ENCODE assay signal across 1 cellular context in the genomic region with DNA sequence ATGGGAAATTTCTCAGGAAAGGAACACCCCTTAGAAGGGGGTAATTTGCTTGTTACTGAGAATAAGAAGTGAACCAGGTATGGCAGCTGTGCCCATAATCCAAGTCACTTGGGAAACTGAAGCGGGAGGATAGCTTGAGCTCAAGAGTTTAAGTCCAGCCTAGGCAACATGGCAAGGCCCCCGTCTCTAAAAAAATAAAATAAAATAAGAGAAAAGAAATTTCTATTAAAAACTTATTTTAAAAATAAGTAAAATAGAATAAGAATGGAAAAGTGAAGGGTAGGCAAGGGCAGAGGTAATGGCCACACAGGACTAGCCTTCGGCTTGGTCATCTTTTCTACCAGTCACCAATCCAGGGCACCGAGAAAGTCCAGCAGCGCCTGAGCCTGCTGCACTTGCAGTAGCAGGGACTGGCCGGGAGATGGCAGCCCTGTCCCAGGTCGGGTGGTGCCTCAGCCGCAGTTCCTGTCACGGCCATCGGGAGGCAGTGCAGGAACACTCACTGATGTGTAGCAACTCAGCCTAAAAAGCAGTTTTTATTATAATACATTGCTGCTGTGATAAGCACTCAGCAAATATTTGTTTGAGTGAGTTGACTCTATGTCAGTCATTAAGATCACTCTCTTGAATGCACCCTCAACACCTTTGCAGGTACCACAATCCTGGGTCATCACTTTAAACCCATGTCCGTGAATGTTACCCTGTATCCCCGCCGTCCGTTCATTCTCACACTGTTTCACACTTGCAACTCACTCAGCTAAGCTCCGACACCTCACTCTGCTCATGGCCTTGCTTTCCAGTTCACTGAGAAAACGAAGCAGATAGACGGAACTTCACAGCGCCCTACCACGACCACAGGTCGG.
TF ChIP-seq lines count a peak whose summit lies in the region.

No MANE protein-coding gene starts in this region.

TF ChIP-seq in HepG2, 621 proteins besides CTCF, POLR2A, EP300 and RAD21 (continued from another document and continues in another):
- TF ChIP-seq, protein P1, sequence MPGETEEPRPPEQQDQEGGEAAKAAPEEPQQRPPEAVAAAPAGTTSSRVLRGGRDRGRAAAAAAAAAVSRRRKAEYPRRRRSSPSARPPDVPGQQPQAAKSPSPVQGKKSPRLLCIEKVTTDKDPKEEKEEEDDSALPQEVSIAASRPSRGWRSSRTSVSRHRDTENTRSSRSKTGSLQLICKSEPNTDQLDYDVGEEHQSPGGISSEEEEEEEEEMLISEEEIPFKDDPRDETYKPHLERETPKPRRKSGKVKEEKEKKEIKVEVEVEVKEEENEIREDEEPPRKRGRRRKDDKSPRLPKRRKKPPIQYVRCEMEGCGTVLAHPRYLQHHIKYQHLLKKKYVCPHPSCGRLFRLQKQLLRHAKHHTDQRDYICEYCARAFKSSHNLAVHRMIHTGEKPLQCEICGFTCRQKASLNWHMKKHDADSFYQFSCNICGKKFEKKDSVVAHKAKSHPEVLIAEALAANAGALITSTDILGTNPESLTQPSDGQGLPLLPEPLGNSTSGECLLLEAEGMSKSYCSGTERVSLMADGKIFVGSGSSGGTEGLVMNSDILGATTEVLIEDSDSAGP (CRISPR knock-in tag; IDR thresholded peaks at IDR 0.05; ENCODE audit: borderline replicate concordance), result peak; percentile 60; the same call in 1 of the 2 replicates
- TF ChIP-seq ZMYM2 (CRISPR knock-in tag; IDR thresholded peaks at IDR 0.05), result no peak
- TF ChIP-seq, protein P2, sequence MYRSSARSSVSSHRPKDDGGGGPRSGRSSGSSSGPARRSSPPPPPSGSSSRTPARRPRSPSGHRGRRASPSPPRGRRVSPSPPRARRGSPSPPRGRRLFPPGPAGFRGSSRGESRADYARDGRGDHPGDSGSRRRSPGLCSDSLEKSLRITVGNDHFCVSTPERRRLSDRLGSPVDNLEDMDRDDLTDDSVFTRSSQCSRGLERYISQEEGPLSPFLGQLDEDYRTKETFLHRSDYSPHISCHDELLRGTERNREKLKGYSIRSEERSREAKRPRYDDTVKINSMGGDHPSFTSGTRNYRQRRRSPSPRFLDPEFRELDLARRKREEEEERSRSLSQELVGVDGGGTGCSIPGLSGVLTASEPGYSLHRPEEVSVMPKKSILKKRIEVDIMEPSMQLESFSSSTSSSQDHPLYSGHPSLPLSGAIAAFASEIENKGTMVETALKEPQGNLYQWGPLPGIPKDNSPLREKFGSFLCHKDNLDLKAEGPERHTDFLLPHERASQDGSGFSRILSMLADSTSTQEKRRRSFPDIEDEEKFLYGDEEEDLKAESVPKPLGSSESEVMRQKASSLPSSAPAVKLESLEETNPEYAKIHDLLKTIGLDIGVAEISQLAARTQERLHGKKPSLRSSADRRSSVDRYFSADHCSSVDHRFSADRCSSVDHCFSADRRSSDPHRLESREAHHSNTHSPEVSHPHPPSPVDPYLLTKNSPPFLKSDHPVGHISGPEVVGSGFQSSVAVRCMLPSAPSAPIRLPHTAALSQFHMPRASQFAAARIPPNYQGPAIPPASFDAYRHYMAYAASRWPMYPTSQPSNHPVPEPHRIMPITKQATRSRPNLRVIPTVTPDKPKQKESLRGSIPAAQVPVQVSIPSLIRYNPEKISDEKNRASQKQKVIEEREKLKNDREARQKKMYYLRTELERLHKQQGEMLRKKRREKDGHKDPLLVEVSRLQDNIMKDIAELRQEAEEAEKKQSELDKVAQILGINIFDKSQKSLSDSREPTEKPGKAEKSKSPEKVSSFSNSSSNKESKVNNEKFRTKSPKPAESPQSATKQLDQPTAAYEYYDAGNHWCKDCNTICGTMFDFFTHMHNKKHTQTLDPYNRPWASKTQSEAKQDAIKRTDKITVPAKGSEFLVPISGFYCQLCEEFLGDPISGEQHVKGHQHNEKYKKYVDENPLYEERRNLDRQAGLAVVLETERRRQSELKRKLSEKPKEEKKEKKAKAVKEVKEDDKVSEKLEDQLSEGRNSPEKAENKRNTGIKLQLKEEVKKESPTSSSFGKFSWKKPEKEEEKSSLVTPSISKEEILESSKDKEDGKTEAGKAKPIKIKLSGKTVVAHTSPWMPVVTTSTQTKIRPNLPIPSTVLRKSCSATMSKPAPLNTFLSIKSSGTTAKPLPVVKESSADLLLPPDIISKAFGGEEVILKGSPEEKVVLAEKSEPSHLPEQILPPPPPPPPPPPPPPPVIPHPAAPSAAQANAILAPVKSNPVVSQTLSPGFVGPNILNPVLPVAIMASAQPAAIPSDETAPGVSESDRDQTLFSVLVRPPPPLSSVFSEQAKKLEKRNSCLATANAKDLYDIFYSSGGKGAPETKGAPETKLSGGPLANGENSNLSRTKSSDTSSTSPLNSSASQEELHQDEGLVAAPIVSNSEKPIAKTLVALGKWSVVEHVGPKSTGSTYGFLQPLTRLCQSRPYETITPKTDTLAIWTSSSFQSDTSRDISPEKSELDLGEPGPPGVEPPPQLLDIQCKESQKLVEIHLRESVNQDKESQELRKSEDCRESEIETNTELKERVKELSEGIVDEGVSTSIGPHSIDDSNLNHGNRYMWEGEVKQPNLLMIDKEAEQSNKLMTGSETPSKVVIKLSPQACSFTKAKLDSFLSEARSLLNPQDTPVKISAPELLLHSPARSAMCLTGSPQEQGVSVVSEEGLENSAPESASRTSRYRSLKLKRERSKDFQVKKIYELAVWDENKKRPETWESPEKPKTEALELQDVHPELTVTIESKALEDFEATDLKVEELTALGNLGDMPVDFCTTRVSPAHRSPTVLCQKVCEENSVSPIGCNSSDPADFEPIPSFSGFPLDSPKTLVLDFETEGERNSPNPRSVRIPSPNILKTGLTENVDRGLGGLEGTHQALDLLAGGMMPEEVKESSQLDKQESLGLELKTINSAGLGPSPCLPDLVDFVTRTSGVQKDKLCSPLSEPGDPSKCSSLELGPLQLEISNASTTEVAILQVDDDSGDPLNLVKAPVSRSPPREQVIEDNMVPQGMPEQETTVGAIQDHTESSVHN (CRISPR knock-in tag; IDR thresholded peaks at IDR 0.05), result peak; percentile 25; the same call in 1 of the 2 replicates
- TF ChIP-seq JUN (CRISPR knock-in tag; IDR thresholded peaks at IDR 0.05), result no peak
- peak; percentile 80 for TF ChIP-seq NRL (CRISPR knock-in tag; IDR thresholded peaks at IDR 0.05; ENCODE audit: borderline replicate concordance)
- TF ChIP-seq ZNF572 (CRISPR knock-in tag; IDR thresholded peaks at IDR 0.05), result no peak
- TF ChIP-seq ZFX (CRISPR knock-in tag; IDR thresholded peaks at IDR 0.05; ENCODE audit: low read depth), result peak; percentile 42; the same call in 1 of the 2 replicates
- peak; percentile 55; the same call in 1 of the 2 replicates for TF ChIP-seq MYC (CRISPR knock-in tag; IDR thresholded peaks at IDR 0.05; ENCODE audit: borderline replicate concordance)
- TF ChIP-seq ARNT2 (CRISPR knock-in tag; IDR thresholded peaks at IDR 0.05; ENCODE audit: low read depth), result peak; percentile 83; the same call in 1 of the 2 replicates
- TF ChIP-seq, protein P3, sequence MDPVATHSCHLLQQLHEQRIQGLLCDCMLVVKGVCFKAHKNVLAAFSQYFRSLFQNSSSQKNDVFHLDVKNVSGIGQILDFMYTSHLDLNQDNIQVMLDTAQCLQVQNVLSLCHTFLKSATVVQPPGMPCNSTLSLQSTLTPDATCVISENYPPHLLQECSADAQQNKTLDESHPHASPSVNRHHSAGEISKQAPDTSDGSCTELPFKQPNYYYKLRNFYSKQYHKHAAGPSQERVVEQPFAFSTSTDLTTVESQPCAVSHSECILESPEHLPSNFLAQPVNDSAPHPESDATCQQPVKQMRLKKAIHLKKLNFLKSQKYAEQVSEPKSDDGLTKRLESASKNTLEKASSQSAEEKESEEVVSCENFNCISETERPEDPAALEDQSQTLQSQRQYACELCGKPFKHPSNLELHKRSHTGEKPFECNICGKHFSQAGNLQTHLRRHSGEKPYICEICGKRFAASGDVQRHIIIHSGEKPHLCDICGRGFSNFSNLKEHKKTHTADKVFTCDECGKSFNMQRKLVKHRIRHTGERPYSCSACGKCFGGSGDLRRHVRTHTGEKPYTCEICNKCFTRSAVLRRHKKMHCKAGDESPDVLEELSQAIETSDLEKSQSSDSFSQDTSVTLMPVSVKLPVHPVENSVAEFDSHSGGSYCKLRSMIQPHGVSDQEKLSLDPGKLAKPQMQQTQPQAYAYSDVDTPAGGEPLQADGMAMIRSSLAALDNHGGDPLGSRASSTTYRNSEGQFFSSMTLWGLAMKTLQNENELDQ (CRISPR knock-in tag; IDR thresholded peaks at IDR 0.05; ENCODE audit: borderline replicate concordance), result peak; percentile 10; the same call in 1 of the 2 replicates
- no peak for TF ChIP-seq U2AF1 (optimal IDR thresholded peaks at IDR 0.05; ENCODE audit: low read depth, low read length)
- TF ChIP-seq, protein P4, sequence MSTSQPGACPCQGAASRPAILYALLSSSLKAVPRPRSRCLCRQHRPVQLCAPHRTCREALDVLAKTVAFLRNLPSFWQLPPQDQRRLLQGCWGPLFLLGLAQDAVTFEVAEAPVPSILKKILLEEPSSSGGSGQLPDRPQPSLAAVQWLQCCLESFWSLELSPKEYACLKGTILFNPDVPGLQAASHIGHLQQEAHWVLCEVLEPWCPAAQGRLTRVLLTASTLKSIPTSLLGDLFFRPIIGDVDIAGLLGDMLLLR (CRISPR knock-in tag; IDR thresholded peaks at IDR 0.05), result 0 out of 2 replicates have a peak, but pooled peaks have one; percentile 23
- TF ChIP-seq ESRRA (CRISPR knock-in tag; IDR thresholded peaks at IDR 0.05; ENCODE audit: low read depth), result peak; percentile 49; the same call in 1 of the 2 replicates
- TF ChIP-seq CCDC6 (CRISPR knock-in tag; IDR thresholded peaks at IDR 0.05), result peak; percentile 68; the same call in 1 of the 2 replicates
- 0 out of 2 replicates have a peak, but pooled peaks have one; percentile 24 for TF ChIP-seq CC2D1A (CRISPR knock-in tag; IDR thresholded peaks at IDR 0.05)
- 0 out of 2 replicates have a peak, but pooled peaks have one; percentile 40 for TF ChIP-seq MIER2 (CRISPR knock-in tag; IDR thresholded peaks at IDR 0.05)
- no peak for TF ChIP-seq ZNF879 (CRISPR knock-in tag; IDR thresholded peaks at IDR 0.05)
- TF ChIP-seq POLR2AphosphoS5 (IDR thresholded peaks at IDR 0.05; ENCODE audit: low read depth, low read length), result no peak
- no peak for TF ChIP-seq MBD4 (IDR thresholded peaks at IDR 0.05; ENCODE audit: borderline replicate concordance, low read length)
- TF ChIP-seq, protein P5, sequence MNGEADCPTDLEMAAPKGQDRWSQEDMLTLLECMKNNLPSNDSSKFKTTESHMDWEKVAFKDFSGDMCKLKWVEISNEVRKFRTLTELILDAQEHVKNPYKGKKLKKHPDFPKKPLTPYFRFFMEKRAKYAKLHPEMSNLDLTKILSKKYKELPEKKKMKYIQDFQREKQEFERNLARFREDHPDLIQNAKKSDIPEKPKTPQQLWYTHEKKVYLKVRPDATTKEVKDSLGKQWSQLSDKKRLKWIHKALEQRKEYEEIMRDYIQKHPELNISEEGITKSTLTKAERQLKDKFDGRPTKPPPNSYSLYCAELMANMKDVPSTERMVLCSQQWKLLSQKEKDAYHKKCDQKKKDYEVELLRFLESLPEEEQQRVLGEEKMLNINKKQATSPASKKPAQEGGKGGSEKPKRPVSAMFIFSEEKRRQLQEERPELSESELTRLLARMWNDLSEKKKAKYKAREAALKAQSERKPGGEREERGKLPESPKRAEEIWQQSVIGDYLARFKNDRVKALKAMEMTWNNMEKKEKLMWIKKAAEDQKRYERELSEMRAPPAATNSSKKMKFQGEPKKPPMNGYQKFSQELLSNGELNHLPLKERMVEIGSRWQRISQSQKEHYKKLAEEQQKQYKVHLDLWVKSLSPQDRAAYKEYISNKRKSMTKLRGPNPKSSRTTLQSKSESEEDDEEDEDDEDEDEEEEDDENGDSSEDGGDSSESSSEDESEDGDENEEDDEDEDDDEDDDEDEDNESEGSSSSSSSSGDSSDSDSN (CRISPR knock-in tag; IDR thresholded peaks at IDR 0.05), result no peak
- TF ChIP-seq, protein P6, sequence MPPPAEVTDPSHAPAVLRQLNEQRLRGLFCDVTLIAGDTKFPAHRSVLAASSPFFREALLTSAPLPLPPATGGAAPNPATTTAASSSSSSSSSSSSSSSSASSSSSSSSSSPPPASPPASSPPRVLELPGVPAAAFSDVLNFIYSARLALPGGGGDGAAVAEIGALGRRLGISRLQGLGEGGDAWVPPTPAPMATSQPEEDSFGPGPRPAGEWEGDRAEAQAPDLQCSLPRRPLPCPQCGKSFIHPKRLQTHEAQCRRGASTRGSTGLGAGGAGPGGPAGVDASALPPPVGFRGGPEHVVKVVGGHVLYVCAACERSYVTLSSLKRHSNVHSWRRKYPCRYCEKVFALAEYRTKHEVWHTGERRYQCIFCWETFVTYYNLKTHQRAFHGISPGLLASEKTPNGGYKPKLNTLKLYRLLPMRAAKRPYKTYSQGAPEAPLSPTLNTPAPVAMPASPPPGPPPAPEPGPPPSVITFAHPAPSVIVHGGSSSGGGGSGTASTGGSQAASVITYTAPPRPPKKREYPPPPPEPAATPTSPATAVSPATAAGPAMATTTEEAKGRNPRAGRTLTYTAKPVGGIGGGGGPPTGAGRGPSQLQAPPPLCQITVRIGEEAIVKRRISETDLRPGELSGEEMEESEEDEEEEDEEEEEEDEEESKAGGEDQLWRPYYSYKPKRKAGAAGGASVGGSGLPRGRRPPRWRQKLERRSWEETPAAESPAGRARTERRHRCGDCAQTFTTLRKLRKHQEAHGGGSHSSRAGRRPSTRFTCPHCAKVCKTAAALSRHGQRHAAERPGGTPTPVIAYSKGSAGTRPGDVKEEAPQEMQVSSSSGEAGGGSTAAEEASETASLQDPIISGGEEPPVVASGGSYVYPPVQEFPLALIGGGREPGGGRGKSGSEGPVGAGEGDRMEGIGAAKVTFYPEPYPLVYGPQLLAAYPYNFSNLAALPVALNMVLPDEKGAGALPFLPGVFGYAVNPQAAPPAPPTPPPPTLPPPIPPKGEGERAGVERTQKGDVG (CRISPR knock-in tag; IDR thresholded peaks at IDR 0.05; ENCODE audit: borderline replicate concordance), result 0 out of 2 replicates have a peak, but pooled peaks have one; percentile 58
- TF ChIP-seq, protein P7, sequence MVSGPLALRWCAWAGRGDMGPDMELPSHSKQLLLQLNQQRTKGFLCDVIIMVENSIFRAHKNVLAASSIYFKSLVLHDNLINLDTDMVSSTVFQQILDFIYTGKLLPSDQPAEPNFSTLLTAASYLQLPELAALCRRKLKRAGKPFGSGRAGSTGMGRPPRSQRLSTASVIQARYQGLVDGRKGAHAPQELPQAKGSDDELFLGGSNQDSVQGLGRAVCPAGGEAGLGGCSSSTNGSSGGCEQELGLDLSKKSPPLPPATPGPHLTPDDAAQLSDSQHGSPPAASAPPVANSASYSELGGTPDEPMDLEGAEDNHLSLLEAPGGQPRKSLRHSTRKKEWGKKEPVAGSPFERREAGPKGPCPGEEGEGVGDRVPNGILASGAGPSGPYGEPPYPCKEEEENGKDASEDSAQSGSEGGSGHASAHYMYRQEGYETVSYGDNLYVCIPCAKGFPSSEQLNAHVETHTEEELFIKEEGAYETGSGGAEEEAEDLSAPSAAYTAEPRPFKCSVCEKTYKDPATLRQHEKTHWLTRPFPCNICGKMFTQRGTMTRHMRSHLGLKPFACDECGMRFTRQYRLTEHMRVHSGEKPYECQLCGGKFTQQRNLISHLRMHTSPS (CRISPR knock-in tag; IDR thresholded peaks at IDR 0.05; ENCODE audit: low read depth), result peak; percentile 70; the same call in 1 of the 2 replicates
- TF ChIP-seq JARID2 (CRISPR knock-in tag; IDR thresholded peaks at IDR 0.05; ENCODE audit: insufficient replicate concordance), result peak; percentile 76
- no peak for TF ChIP-seq FOXA1 (IDR thresholded peaks at IDR 0.05)
- TF ChIP-seq FOXA1 (CRISPR knock-in tag; IDR thresholded peaks at IDR 0.05), result peak; percentile 63
- TF ChIP-seq ZNF451 (CRISPR knock-in tag; IDR thresholded peaks at IDR 0.05), result peak; percentile 71; the same call in 1 of the 2 replicates
- no peak for TF ChIP-seq ADNP (CRISPR knock-in tag; IDR thresholded peaks at IDR 0.05)
- peak; percentile 8; the same call in 1 of the 2 replicates for TF ChIP-seq BHLHE40 (IDR thresholded peaks at IDR 0.05; ENCODE audit: low read length)
- TF ChIP-seq ZSCAN9 (CRISPR knock-in tag; IDR thresholded peaks at IDR 0.05; ENCODE audit: borderline replicate concordance), result peak; percentile 71; the same call in 1 of the 2 replicates
- TF ChIP-seq, protein P8, sequence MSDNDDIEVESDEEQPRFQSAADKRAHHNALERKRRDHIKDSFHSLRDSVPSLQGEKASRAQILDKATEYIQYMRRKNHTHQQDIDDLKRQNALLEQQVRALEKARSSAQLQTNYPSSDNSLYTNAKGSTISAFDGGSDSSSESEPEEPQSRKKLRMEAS (IDR thresholded peaks at IDR 0.05), result peak; percentile 60; the same call in 1 of the 2 replicates
- peak; percentile 61 for TF ChIP-seq THAP11 (CRISPR knock-in tag; IDR thresholded peaks at IDR 0.05)
